Comparison of ENCODE assay signal across 27 cellular contexts in the genomic region with DNA sequence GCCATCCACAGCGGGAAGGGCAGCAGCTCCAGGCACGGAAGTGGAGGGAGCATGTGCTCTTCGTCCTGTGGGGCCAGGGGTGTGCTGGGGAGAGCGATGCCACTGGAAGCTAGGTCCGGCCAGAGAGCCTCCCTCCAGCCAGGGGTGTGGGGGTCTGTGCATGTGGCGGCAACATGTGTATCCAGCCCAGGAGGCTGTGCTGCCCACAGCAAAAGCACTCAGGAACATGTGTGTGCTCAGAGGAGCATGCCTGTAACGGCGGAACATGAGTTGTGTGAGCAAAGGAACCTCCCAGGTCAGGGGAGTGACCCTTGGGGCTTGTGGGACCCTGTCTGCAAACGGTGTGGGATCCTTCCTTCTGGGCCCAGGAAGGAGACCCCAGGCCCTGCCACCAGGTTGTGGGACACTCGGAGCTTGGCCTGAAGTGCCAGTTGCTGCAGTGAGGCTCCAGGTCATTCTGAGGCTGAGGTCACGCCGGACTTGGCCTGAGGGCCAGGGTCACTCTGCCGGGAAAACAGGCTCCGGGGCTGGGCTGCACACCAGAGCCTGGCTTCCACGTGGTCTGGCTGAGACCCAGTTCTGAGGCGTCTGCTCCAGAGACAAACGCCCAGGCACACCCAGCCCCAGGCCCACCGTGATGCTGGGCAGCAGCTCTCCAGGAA. TPM values are rescaled to one million over a fixed set of nuclear protein-coding genes. Genes with fewer than 3 reads are reported as not detected.
DNase-seq lines count a peak whose midpoint lies in the region; FAIRE-seq and TF ChIP-seq lines count a peak whose summit lies in the region.
"Had no signal": no experiment of that assay in that cellular context is flagged by ENCODE, and none has a peak within 500 bp of the region (broad histone marks: within the 10 kb centered on the region; RNA-seq: fewer than 3 reads in every experiment).

No MANE protein-coding gene starts in this region.

- H3K4me3 ChIP-seq in BE2C (ENCODE audit: low read depth, low read length) (no peak overlapping the region), kidney (ENCODE audit: low read length in 2 of 2) (no peak overlapping the region), OCI-LY7 (ENCODE audit: low read depth, low read length, poor library complexity, severe bottlenecking) (no peak overlapping the region)
- H3K4me3 ChIP-seq: tibial artery had no signal

- H4K20me1 ChIP-seq in OCI-LY7 (ENCODE audit: insufficient read depth, low read length) = no peaks in the 10 kb centered on the region

- CTCF ChIA-PET in RWPE1 (lab: Yijun Ruan, JAX) = no interaction called here
- CTCF ChIA-PET in OCI-LY7 (lab: Charles Lee; ENCODE audit: unreplicated experiment) = no interaction called here

- H3K27ac ChIP-seq in RWPE1 = peak overlapping the region; percentile 9; the same call in 1 of the 2 replicates
- H3K27ac ChIP-seq in kidney (ENCODE audit: low read depth in 2 of 2, low read length in 2 of 2) = no peak overlapping the region
- H3K27ac ChIP-seq in OCI-LY7 (ENCODE audit: low read depth, low read length, poor library complexity, severe bottlenecking) = no peak overlapping the region
- H3K27ac ChIP-seq: tibial artery had no signal

- no peak for FAIRE-seq in kidney (lab: Jason Lieb, UNC)
- FAIRE-seq: keratinocyte had no signal

- H3K9me3 ChIP-seq in BE2C = no peaks in the 10 kb centered on the region
- H3K9me3 ChIP-seq in kidney (ENCODE audit: control insufficient read depth in 1 of 2, low read length in 2 of 2) = no peaks in the 10 kb centered on the region
- no peaks in the 10 kb centered on the region for H3K9me3 ChIP-seq in OCI-LY7 (ENCODE audit: low read length)
- H3K9me3 ChIP-seq: Caco-2, tibial artery had no signal

- H3K79me2 ChIP-seq in OCI-LY7 (ENCODE audit: insufficient read depth, low read depth, low read length) = no peaks in the 10 kb centered on the region

- H3K4me2 ChIP-seq in OCI-LY7 (ENCODE audit: low read length) = no peak overlapping the region

- H3K27me3 ChIP-seq in BE2C = no peaks in the 10 kb centered on the region

- H3K4me1 ChIP-seq in BE2C (peaks cover 13% of the 10 kb centered on the region), kidney (ENCODE audit: control insufficient read depth in 1 of 2, insufficient read depth in 1 of 2, low read depth in 1 of 2, low read length in 2 of 2) (peaks cover 0 to 5% of the 10 kb centered on the region in 2 donors), OCI-LY7 (ENCODE audit: insufficient read depth, low read length, poor library complexity, severe bottlenecking) (peaks cover 32% of the 10 kb centered on the region)
- H3K4me1 ChIP-seq: Caco-2 had no signal

- intact Hi-C loops in kidney (cut with DNase I) = no loop called here
- intact Hi-C loops in posterior vena cava (cut with DNase I) = no loop called here
- intact Hi-C loops in OCI-LY7 (cut with micrococcal nuclease; ENCODE audit: unreplicated experiment) = no loop called here

- BruUV-seq in OCI-LY7 (replicated peaks; lab: Mats Ljungman, UMichigan) = no TSS peak

- no peak for TF ChIP-seq CTCF in BE2C (IDR thresholded peaks at IDR 0.05; ENCODE audit: low read depth, low read length)
- no peak for TF ChIP-seq CTCF in RWPE1 (conservative IDR thresholded peaks at IDR 0.05; ENCODE audit: low read depth)
- TF ChIP-seq CTCF in kidney (IDR thresholded peaks at IDR 0.05; ENCODE audit: borderline replicate concordance, extremely low read depth, insufficient read depth) = no peak
- no peak for TF ChIP-seq CTCF in OCI-LY7 (conservative IDR thresholded peaks at IDR 0.05; ENCODE audit: low read length)

- H3K36me3 ChIP-seq in BE2C (peaks cover 16% of the 10 kb centered on the region), kidney (ENCODE audit: control insufficient read depth in 1 of 2, insufficient read depth in 2 of 2, low read length in 2 of 2) (no peaks in the 10 kb centered on the region), OCI-LY7 (ENCODE audit: insufficient read depth, low read length) (no peaks in the 10 kb centered on the region)
- H3K36me3 ChIP-seq: tibial artery had no signal

- POLR2A ChIA-PET in RWPE1 (lab: Yijun Ruan, JAX; ENCODE audit: low non-redundant PET) (no interaction called here), OCI-LY7 (lab: Charles Lee) (no interaction called here)

- H3K9me2 ChIP-seq in OCI-LY7 (ENCODE audit: insufficient read depth, low read length) = no peaks in the 10 kb centered on the region

- DNase-seq in BE2C (peak; percentile 59), RWPE1 (ENCODE audit: low spot score) (no peak), kidney (peak; percentile 80), posterior vena cava (ENCODE audit: low spot score) (peak; percentile 74), medulla oblongata (ENCODE audit: extremely low spot score) (no peak), OCI-LY7 (ENCODE audit: low spot score) (no peak)
- no peak for DNase-seq in activated CD4-positive, alpha-beta T cell treated with anti-CD3 and anti-CD28 coated beads, Interleukin-2, amount 50 U/mL, for 1 hour
- DNase-seq: activated CD4-positive, CD25-positive, alpha-beta regulatory T cell; activated CD8-positive, alpha-beta memory T cell treated with anti-CD3 and anti-CD28 coated beads, Interleukin-2, amount 10 ng/mL, durations not matched to agents 7 days and 5 days; activated T-cell treated with anti-CD3 and anti-CD28 coated beads, Interleukin-2, amount 50 U/mL, for 4 hours; C1 segment of cervical spinal cord; Caco-2; central memory CD4-positive, alpha-beta T cell; GDM1; GOT3; HFFc6; NCI-H1105; NCI-H187; retina; stimulated activated CD4-positive, alpha-beta T cell treated with anti-CD3 and anti-CD28 coated beads, Interleukin-4, amount 100 ng/mL, for 1 hour; T-helper 1 cell; tibial artery had no signal

- H2AFZ ChIP-seq in OCI-LY7 (ENCODE audit: low read length) = no peak overlapping the region

- no peak overlapping the region for H3K9ac ChIP-seq in kidney (ENCODE audit: low read length in 2 of 2)

RNA-seq across cellular contexts. Expression of gene CPLX1, which starts 37.2 kb away (rescaled TPM):
- 71.1 TPM for polyA plus RNA-seq in BE2C (2012; ENCODE audit: insufficient read depth, insufficient read length, low read depth)
- total RNA-seq in kidney = 10.2 TPM
- 3.9 TPM for polyA plus RNA-seq in kidney (ENCODE audit: insufficient read depth, low read depth, low replicate concordance)
- 1 to 10 TPM; 2.5 to 5.1 TPM for total RNA-seq in posterior vena cava
- total RNA-seq in OCI-LY7 (2014; rRNA removed; shearing (Covaris generic)) = 0.25 and 0.57 TPM in 2 replicates
- total RNA-seq in OCI-LY7 (2022) = 0.21 and 0.28 TPM in 2 replicates
- total RNA-seq: fibroblast of villous mesenchyme, HT1080, osteocyte had no signal
- polyA plus RNA-seq: AG04450 had no signal

Comparison
In these comparisons a context has a peak if more than half of its experiments do, and no peak if none do; other contexts are left out.
1. DNase-seq: peak in BE2C (single experiment), kidney (single experiment) and posterior vena cava (single experiment); none in RWPE1 (single experiment), medulla oblongata (single experiment), activated CD4-positive, alpha-beta T cell treated with anti-CD3 and anti-CD28 coated beads, Interleukin-2, amount 50 U/mL, for 1 hour (single experiment) and OCI-LY7 (single experiment).